Comparison of ENCODE assay signal across 1 cellular context in the genomic region with DNA sequence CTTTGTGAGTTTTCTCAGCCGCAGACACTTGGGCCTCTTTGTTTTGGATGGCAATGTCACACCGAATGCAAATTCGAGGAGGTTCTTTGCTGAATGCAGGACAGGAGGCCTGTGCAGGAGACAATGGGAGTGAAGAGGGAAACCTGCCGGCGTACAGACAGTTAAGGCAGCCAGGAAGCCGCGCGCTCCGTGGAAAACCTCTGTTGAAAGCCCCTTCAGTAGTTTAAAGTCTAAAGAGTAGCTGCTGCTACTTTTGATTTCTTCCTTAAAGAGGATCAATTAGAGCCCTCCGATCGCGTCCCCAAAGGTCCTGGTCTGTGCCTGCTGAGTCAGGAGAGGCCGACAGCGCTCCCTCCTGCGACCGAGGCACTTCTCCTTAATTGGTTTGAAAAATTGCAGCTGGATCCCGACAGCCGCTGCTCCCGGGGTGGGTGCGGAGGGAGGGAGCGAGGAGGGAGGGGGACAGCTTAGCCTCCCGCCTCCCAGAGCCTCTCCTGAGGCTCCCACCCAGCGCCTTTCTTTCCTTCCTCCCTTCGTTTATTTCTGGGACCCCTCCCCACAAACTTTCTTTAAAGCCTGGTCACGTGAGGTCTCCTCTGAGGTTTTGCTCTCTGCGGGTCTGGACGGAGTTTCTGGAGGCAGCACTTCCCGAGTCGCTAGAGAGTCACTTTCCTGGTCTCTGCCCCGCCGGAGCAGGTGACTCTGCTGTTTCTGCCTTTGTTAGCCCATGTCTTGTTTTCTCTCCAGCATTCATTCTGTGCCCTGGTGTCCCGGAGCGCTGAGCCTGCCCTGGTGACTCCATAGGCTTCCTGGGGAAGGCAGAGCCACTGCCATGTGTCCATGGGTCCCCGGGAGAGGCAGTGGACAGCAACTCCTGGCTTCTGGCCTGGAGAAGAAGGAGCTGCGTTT.
A peak's percentile ranks its signal among the peaks of the same experiment; 100 is the strongest.
TF ChIP-seq lines count a peak whose summit lies in the region.

No MANE protein-coding gene starts in this region.

TF ChIP-seq in HepG2, 621 proteins besides CTCF, POLR2A, EP300 and RAD21 (continued from another document and continues in another):
- no peak for TF ChIP-seq ZNF232 (CRISPR knock-in tag; IDR thresholded peaks at IDR 0.05; ENCODE audit: borderline replicate concordance)
- no peak for TF ChIP-seq U2AF1 (optimal IDR thresholded peaks at IDR 0.05; ENCODE audit: low read depth, low read length)
- no peak for TF ChIP-seq HOXA9 (CRISPR knock-in tag; IDR thresholded peaks at IDR 0.05; ENCODE audit: borderline replicate concordance)
- TF ChIP-seq ZNF709 (CRISPR knock-in tag; IDR thresholded peaks at IDR 0.05), result no peak
- TF ChIP-seq BCLAF1 (IDR thresholded peaks at IDR 0.05), result no peak
- TF ChIP-seq ZBTB39 (CRISPR knock-in tag; IDR thresholded peaks at IDR 0.05), result no peak
- peak; percentile 43; the same call in 1 of the 2 replicates for TF ChIP-seq ZMYM4 (CRISPR knock-in tag; IDR thresholded peaks at IDR 0.05)
- no peak for TF ChIP-seq BRF2 (CRISPR knock-in tag; IDR thresholded peaks at IDR 0.05)
- no peak for TF ChIP-seq PRPF4 (IDR thresholded peaks at IDR 0.05; ENCODE audit: low read depth, low read length, poor library complexity, severe bottlenecking)
- TF ChIP-seq ZNF784 (CRISPR knock-in tag; IDR thresholded peaks at IDR 0.05; ENCODE audit: borderline replicate concordance), result 0 out of 2 replicates have a peak, but pooled peaks have one; percentile 27
- TF ChIP-seq HOXA7 (CRISPR knock-in tag; IDR thresholded peaks at IDR 0.05), result no peak
- no peak for TF ChIP-seq KAT8 (CRISPR knock-in tag; IDR thresholded peaks at IDR 0.05)
- TF ChIP-seq KDM6A (CRISPR knock-in tag; IDR thresholded peaks at IDR 0.05; ENCODE audit: low read depth), result no peak
- 0 out of 2 replicates have a peak, but pooled peaks have one; percentile 24 for TF ChIP-seq ZNF280B (CRISPR knock-in tag; IDR thresholded peaks at IDR 0.05; ENCODE audit: borderline replicate concordance)
- no peak for TF ChIP-seq LCORL (IDR thresholded peaks at IDR 0.05)
- peak; percentile 24; the same call in 1 of the 2 replicates for TF ChIP-seq LCORL (CRISPR knock-in tag; IDR thresholded peaks at IDR 0.05)
- no peak for TF ChIP-seq RBFOX2 (IDR thresholded peaks at IDR 0.05; ENCODE audit: low read depth, low read length)
- TF ChIP-seq RNF2 (conservative IDR thresholded peaks at IDR 0.05; ENCODE audit: low read depth), result no peak
- TF ChIP-seq MXD1 (CRISPR knock-in tag; IDR thresholded peaks at IDR 0.05), result no peak
- no peak for TF ChIP-seq RBAK (CRISPR knock-in tag; IDR thresholded peaks at IDR 0.05)
- TF ChIP-seq NFRKB (IDR thresholded peaks at IDR 0.05), result no peak
- TF ChIP-seq, protein P1, sequence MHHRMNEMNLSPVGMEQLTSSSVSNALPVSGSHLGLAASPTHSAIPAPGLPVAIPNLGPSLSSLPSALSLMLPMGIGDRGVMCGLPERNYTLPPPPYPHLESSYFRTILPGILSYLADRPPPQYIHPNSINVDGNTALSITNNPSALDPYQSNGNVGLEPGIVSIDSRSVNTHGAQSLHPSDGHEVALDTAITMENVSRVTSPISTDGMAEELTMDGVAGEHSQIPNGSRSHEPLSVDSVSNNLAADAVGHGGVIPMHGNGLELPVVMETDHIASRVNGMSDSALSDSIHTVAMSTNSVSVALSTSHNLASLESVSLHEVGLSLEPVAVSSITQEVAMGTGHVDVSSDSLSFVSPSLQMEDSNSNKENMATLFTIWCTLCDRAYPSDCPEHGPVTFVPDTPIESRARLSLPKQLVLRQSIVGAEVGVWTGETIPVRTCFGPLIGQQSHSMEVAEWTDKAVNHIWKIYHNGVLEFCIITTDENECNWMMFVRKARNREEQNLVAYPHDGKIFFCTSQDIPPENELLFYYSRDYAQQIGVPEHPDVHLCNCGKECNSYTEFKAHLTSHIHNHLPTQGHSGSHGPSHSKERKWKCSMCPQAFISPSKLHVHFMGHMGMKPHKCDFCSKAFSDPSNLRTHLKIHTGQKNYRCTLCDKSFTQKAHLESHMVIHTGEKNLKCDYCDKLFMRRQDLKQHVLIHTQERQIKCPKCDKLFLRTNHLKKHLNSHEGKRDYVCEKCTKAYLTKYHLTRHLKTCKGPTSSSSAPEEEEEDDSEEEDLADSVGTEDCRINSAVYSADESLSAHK (CRISPR knock-in tag; IDR thresholded peaks at IDR 0.05; ENCODE audit: borderline replicate concordance), result no peak
- TF ChIP-seq PHF5A (CRISPR knock-in tag; IDR thresholded peaks at IDR 0.05; ENCODE audit: low read depth, unreplicated experiment), result no peak
- no peak for TF ChIP-seq ZFP36 (IDR thresholded peaks at IDR 0.05; ENCODE audit: borderline replicate concordance, low read depth, low read length, partially characterized antibody)
- TF ChIP-seq, protein P2, sequence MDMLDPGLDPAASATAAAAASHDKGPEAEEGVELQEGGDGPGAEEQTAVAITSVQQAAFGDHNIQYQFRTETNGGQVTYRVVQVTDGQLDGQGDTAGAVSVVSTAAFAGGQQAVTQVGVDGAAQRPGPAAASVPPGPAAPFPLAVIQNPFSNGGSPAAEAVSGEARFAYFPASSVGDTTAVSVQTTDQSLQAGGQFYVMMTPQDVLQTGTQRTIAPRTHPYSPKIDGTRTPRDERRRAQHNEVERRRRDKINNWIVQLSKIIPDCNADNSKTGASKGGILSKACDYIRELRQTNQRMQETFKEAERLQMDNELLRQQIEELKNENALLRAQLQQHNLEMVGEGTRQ (IDR thresholded peaks at IDR 0.05; ENCODE audit: low read depth, low read length), result peak; percentile 39
- TF ChIP-seq, protein P2 (CRISPR knock-in tag; IDR thresholded peaks at IDR 0.05; ENCODE audit: borderline replicate concordance), result peak; percentile 62; the same call in 1 of the 2 replicates
- TF ChIP-seq MXI1 (IDR thresholded peaks at IDR 0.05; ENCODE audit: borderline replicate concordance, low read depth, low read length), result no peak
- no peak for TF ChIP-seq ZNF460 (CRISPR knock-in tag; IDR thresholded peaks at IDR 0.05; ENCODE audit: borderline replicate concordance)
- TF ChIP-seq ZNF800 (CRISPR knock-in tag; IDR thresholded peaks at IDR 0.05), result no peak
- TF ChIP-seq ARHGAP35 (CRISPR knock-in tag; IDR thresholded peaks at IDR 0.05; ENCODE audit: borderline replicate concordance), result no peak
- TF ChIP-seq ZNF547 (CRISPR knock-in tag; IDR thresholded peaks at IDR 0.05), result peak; percentile 46; the same call in 1 of the 2 replicates
- peak; percentile 53; the same call in 1 of the 2 replicates for TF ChIP-seq ZNF746 (CRISPR knock-in tag; IDR thresholded peaks at IDR 0.05)
- TF ChIP-seq ZNF350 (CRISPR knock-in tag; IDR thresholded peaks at IDR 0.05; ENCODE audit: borderline replicate concordance, low read depth), result no peak
- no peak for TF ChIP-seq ZNF335 (CRISPR knock-in tag; IDR thresholded peaks at IDR 0.05)
- no peak for TF ChIP-seq MLLT10 (CRISPR knock-in tag; IDR thresholded peaks at IDR 0.05)
- no peak for TF ChIP-seq RFX3 (CRISPR knock-in tag; IDR thresholded peaks at IDR 0.05)
- TF ChIP-seq YEATS4 (CRISPR knock-in tag; IDR thresholded peaks at IDR 0.05; ENCODE audit: borderline replicate concordance), result 0 out of 2 replicates have a peak, but pooled peaks have one; percentile 32
- peak; percentile 49; the same call in 1 of the 2 replicates for TF ChIP-seq ZNF788 (CRISPR knock-in tag; IDR thresholded peaks at IDR 0.05; ENCODE audit: borderline replicate concordance)
